In genomic region chr5:135312255-135312935, GRCh38 we compare ENCODE assay signal across 20 cellular contexts.
DNase-seq lines count a peak whose midpoint lies in the region; ATAC-seq and TF ChIP-seq lines count a peak whose summit lies in the region.
"Had no signal": no experiment of that assay in that cellular context is flagged by ENCODE, and none has a peak within 500 bp of the region (broad histone marks: within the 10 kb centered on the region; RNA-seq: fewer than 3 reads in every experiment).

No MANE protein-coding gene starts in this region.

- H3K4me3 Mint-ChIP-seq in activated CD8-positive, alpha-beta memory T cell treated with anti-CD3 and anti-CD28 coated beads, Interleukin-2, amount 10 ng/mL, durations not matched to agents 7 days and 5 days = no peak overlapping the region
- H3K4me3 Mint-ChIP-seq: HFFc6 had no signal

- no peak for ATAC-seq in activated CD8-positive, alpha-beta memory T cell treated with anti-CD3 and anti-CD28 coated beads, Interleukin-2, amount 10 ng/mL, durations not matched to agents 7 days and 5 days
- ATAC-seq in RWPE2 (ENCODE audit: low read depth) = no peak
- ATAC-seq in lung (ENCODE audit: insufficient read depth, low FRiP score) = no peak
- ATAC-seq in HG03108 (IDR thresholded peaks at IDR 0.05; ENCODE audit: unreplicated experiment) = no peak

- H3K4me3 ChIP-seq in RWPE2 (ENCODE audit: severe bottlenecking) = no peak overlapping the region
- H3K4me3 ChIP-seq in lung = no peak overlapping the region

- H3K27ac ChIP-seq in RWPE2 (ENCODE audit: poor library complexity, severe bottlenecking) (no peak overlapping the region), lung (ENCODE audit: low read depth in 1 of 2, low read length in 1 of 2) (no peak overlapping the region)
- H3K27ac ChIP-seq: HL-60 had no signal

- H3K9me3 Mint-ChIP-seq in activated CD8-positive, alpha-beta memory T cell treated with anti-CD3 and anti-CD28 coated beads, Interleukin-2, amount 10 ng/mL, durations not matched to agents 7 days and 5 days (ENCODE audit: low read depth) = no peaks in the 10 kb centered on the region
- H3K9me3 Mint-ChIP-seq: HFFc6 had no signal

- DNase-seq in activated CD8-positive, alpha-beta memory T cell treated with anti-CD3 and anti-CD28 coated beads, Interleukin-2, amount 10 ng/mL, durations not matched to agents 7 days and 5 days = no peak
- no peak for DNase-seq in activated CD8-positive, alpha-beta memory T cell treated with anti-CD3 and anti-CD28 coated beads, Interleukin-2, amount 50 U/mL, for 48 hours
- DNase-seq in HCEC 1CT = peak; percentile 35
- peak; percentile 15 for DNase-seq in RWPE2 (ENCODE audit: low spot score)
- DNase-seq in lung (ENCODE audit: low spot score) = peak; percentile 19
- DNase-seq in T1000 (lab: John Stamatoyannopoulos, UW) = no peak
- DNase-seq: BE2C, DMS79, H7, HFFc6, KG1, NCI-H1105 treated with DMSO at 0.1 percent for 48 hours, NCI-H1694, NCI-H2081, NCI-H446, NCI-H526, OCI-M1, Right ventricle myocardium superior had no signal

- TF ChIP-seq CTCF in RWPE2 (IDR thresholded peaks at IDR 0.05; ENCODE audit: poor library complexity, severe bottlenecking) = no peak
- TF ChIP-seq CTCF in lung (IDR thresholded peaks at IDR 0.05; ENCODE audit: control extremely low read depth, extremely low read depth) = no peak

- H3K27me3 Mint-ChIP-seq in activated CD8-positive, alpha-beta memory T cell treated with anti-CD3 and anti-CD28 coated beads, Interleukin-2, amount 10 ng/mL, durations not matched to agents 7 days and 5 days = no peaks in the 10 kb centered on the region

- H3K27ac Mint-ChIP-seq in activated CD8-positive, alpha-beta memory T cell treated with anti-CD3 and anti-CD28 coated beads, Interleukin-2, amount 10 ng/mL, durations not matched to agents 7 days and 5 days = peak overlapping the region; percentile 18
- H3K27ac Mint-ChIP-seq: HFFc6 had no signal

- no peaks in the 10 kb centered on the region for H3K36me3 ChIP-seq in RWPE2 (ENCODE audit: low read depth)
- no peaks in the 10 kb centered on the region for H3K36me3 ChIP-seq in lung (ENCODE audit: control insufficient read depth in 2 of 2, insufficient read depth in 2 of 2, low read length in 2 of 2)
- H3K36me3 ChIP-seq: BE2C had no signal

- peaks cover 66% of the 10 kb centered on the region for H3K4me1 Mint-ChIP-seq in activated CD8-positive, alpha-beta memory T cell treated with anti-CD3 and anti-CD28 coated beads, Interleukin-2, amount 10 ng/mL, durations not matched to agents 7 days and 5 days

- WGBS in lung, 2 donors = 95 to 96% methylated on average over 10 of the region's 10 CpGs

- no peaks in the 10 kb centered on the region for H3K36me3 Mint-ChIP-seq in activated CD8-positive, alpha-beta memory T cell treated with anti-CD3 and anti-CD28 coated beads, Interleukin-2, amount 10 ng/mL, durations not matched to agents 7 days and 5 days

- H3K4me1 ChIP-seq in RWPE2 (ENCODE audit: insufficient read depth, poor library complexity, severe bottlenecking) = peaks cover 24% of the 10 kb centered on the region
- no peaks in the 10 kb centered on the region for H3K4me1 ChIP-seq in lung (ENCODE audit: control insufficient read depth in 2 of 2, insufficient read depth in 2 of 2, low read length in 2 of 2)
- H3K4me1 ChIP-seq: BE2C had no signal

- CTCF ChIA-PET in activated CD8-positive, alpha-beta memory T cell treated with anti-CD3 and anti-CD28 coated beads, Interleukin-2, amount 10 ng/mL, durations not matched to agents 7 days and 5 days (lab: Charles Lee) = interaction anchor here (1.0 to 1.2 kb wide), 2 partner anchors 20 to 121 kb away, joined by 3 to 4 read pairs; no protein-coding TSS in a partner anchor

- H3K9me3 ChIP-seq in RWPE2 (ENCODE audit: severe bottlenecking) (no peaks in the 10 kb centered on the region), lung (ENCODE audit: control insufficient read depth in 2 of 2, insufficient read depth in 1 of 2, low read length in 1 of 2) (no peaks in the 10 kb centered on the region)
- H3K9me3 ChIP-seq: BE2C had no signal

- H3K27me3 ChIP-seq in RWPE2 (ENCODE audit: insufficient read depth, poor library complexity, severe bottlenecking) (no peaks in the 10 kb centered on the region), lung (ENCODE audit: control insufficient read depth, insufficient read depth) (no peaks in the 10 kb centered on the region)
- H3K27me3 ChIP-seq: BE2C had no signal

Comparison
In these comparisons a context has a peak if more than half of its experiments do, and no peak if none do; other contexts are left out.
1. DNase-seq: peak in HCEC 1CT (single experiment), RWPE2 (single experiment) and lung (single experiment); none in activated CD8-positive, alpha-beta memory T cell treated with anti-CD3 and anti-CD28 coated beads, Interleukin-2, amount 10 ng/mL, durations not matched to agents 7 days and 5 days (single experiment), activated CD8-positive, alpha-beta memory T cell treated with anti-CD3 and anti-CD28 coated beads, Interleukin-2, amount 50 U/mL, for 48 hours (single experiment) and T1000 (single experiment).